ENCODE assay signal across 1 cellular context in the genomic region with DNA sequence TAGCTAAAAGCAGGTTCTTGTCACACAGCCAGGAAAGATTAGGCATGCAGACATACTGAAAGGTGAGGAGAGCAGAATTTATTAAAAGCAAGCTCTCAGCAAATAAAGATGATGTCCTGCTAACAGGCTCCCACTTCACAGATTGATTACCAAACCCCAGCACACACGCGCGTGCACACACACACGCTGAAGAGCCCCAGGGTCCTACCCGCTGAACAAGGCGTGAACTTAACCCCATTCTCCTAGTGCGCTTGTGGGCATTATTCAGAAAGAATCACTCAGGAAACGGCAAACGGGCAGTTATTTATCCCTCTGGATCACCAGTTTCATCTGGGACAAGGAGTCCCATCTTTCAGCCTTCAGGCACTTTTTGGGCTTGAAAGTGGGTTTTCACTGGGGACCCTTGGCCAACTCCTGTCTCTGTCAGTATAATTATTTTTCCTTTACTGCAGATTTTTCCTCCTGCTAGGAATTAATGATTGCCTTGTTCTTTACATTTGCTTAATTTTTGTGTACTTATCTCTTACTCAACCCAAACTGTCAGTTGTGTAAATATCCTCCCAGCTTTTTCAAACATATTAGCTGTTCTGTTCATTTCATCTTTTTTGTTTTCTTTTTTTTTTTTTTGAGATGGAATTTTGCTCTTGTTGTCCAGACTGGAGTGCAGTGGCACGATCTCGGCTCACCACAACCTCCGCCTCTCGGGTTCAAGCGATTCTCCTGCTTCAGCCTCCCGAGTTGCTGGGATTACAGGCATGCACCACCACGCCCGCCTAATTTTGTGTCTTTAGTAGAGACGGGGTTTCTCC.
TF ChIP-seq lines count a peak whose summit lies in the region.

No MANE protein-coding gene starts in this region.

TF ChIP-seq in HepG2, 621 proteins besides CTCF, POLR2A, EP300 and RAD21 (continued from another document and continues in another):
- TF ChIP-seq, protein P1, sequence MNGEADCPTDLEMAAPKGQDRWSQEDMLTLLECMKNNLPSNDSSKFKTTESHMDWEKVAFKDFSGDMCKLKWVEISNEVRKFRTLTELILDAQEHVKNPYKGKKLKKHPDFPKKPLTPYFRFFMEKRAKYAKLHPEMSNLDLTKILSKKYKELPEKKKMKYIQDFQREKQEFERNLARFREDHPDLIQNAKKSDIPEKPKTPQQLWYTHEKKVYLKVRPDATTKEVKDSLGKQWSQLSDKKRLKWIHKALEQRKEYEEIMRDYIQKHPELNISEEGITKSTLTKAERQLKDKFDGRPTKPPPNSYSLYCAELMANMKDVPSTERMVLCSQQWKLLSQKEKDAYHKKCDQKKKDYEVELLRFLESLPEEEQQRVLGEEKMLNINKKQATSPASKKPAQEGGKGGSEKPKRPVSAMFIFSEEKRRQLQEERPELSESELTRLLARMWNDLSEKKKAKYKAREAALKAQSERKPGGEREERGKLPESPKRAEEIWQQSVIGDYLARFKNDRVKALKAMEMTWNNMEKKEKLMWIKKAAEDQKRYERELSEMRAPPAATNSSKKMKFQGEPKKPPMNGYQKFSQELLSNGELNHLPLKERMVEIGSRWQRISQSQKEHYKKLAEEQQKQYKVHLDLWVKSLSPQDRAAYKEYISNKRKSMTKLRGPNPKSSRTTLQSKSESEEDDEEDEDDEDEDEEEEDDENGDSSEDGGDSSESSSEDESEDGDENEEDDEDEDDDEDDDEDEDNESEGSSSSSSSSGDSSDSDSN (CRISPR knock-in tag; IDR thresholded peaks at IDR 0.05) = no peak
- TF ChIP-seq, protein P2, sequence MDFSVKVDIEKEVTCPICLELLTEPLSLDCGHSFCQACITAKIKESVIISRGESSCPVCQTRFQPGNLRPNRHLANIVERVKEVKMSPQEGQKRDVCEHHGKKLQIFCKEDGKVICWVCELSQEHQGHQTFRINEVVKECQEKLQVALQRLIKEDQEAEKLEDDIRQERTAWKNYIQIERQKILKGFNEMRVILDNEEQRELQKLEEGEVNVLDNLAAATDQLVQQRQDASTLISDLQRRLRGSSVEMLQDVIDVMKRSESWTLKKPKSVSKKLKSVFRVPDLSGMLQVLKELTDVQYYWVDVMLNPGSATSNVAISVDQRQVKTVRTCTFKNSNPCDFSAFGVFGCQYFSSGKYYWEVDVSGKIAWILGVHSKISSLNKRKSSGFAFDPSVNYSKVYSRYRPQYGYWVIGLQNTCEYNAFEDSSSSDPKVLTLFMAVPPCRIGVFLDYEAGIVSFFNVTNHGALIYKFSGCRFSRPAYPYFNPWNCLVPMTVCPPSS (IDR thresholded peaks at IDR 0.05) = no peak
- TF ChIP-seq, protein P3, sequence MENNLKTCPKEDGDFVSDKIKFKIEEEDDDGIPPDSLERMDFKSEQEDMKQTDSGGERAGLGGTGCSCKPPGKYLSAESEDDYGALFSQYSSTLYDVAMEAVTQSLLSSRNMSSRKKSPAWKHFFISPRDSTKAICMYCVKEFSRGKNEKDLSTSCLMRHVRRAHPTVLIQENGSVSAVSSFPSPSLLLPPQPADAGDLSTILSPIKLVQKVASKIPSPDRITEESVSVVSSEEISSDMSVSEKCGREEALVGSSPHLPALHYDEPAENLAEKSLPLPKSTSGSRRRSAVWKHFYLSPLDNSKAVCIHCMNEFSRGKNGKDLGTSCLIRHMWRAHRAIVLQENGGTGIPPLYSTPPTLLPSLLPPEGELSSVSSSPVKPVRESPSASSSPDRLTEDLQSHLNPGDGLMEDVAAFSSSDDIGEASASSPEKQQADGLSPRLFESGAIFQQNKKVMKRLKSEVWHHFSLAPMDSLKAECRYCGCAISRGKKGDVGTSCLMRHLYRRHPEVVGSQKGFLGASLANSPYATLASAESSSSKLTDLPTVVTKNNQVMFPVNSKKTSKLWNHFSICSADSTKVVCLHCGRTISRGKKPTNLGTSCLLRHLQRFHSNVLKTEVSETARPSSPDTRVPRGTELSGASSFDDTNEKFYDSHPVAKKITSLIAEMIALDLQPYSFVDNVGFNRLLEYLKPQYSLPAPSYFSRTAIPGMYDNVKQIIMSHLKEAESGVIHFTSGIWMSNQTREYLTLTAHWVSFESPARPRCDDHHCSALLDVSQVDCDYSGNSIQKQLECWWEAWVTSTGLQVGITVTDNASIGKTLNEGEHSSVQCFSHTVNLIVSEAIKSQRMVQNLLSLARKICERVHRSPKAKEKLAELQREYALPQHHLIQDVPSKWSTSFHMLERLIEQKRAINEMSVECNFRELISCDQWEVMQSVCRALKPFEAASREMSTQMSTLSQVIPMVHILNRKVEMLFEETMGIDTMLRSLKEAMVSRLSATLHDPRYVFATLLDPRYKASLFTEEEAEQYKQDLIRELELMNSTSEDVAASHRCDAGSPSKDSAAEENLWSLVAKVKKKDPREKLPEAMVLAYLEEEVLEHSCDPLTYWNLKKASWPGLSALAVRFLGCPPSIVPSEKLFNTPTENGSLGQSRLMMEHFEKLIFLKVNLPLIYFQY (CRISPR knock-in tag; IDR thresholded peaks at IDR 0.05; ENCODE audit: borderline replicate concordance) = no peak
- TF ChIP-seq ZNF446 (CRISPR knock-in tag; IDR thresholded peaks at IDR 0.05) (no peak), ZNF382 (CRISPR knock-in tag; IDR thresholded peaks at IDR 0.05; ENCODE audit: borderline replicate concordance) (no peak), FOXJ3 (CRISPR knock-in tag; IDR thresholded peaks at IDR 0.05; ENCODE audit: borderline replicate concordance) (peak; percentile 92; the same call in 1 of the 2 replicates), ZNF367 (CRISPR knock-in tag; IDR thresholded peaks at IDR 0.05; ENCODE audit: borderline replicate concordance) (no peak), PPARG (CRISPR knock-in tag; conservative IDR thresholded peaks at IDR 0.05) (peak; percentile 68), TBP (CRISPR knock-in tag; IDR thresholded peaks at IDR 0.05) (no peak), TAF15 (IDR thresholded peaks at IDR 0.05; ENCODE audit: low read depth, low read length, poor library complexity, severe bottlenecking) (no peak), ZNF33A (CRISPR knock-in tag; IDR thresholded peaks at IDR 0.05; ENCODE audit: borderline replicate concordance) (no peak), DPF2 (CRISPR knock-in tag; IDR thresholded peaks at IDR 0.05; ENCODE audit: borderline replicate concordance, low read depth) (peak; percentile 87), MTA1 (CRISPR knock-in tag; IDR thresholded peaks at IDR 0.05; ENCODE audit: borderline replicate concordance) (no peak), MED1 (CRISPR knock-in tag; IDR thresholded peaks at IDR 0.05) (peak; percentile 63), CHD4 (IDR thresholded peaks at IDR 0.05; ENCODE audit: borderline replicate concordance, low read length) (peak; percentile 62; the same call in 1 of the 2 replicates), HOXA9 (CRISPR knock-in tag; IDR thresholded peaks at IDR 0.05; ENCODE audit: borderline replicate concordance) (no peak), JUND (CRISPR knock-in tag; IDR thresholded peaks at IDR 0.05) (no peak)
- TF ChIP-seq, protein P4, sequence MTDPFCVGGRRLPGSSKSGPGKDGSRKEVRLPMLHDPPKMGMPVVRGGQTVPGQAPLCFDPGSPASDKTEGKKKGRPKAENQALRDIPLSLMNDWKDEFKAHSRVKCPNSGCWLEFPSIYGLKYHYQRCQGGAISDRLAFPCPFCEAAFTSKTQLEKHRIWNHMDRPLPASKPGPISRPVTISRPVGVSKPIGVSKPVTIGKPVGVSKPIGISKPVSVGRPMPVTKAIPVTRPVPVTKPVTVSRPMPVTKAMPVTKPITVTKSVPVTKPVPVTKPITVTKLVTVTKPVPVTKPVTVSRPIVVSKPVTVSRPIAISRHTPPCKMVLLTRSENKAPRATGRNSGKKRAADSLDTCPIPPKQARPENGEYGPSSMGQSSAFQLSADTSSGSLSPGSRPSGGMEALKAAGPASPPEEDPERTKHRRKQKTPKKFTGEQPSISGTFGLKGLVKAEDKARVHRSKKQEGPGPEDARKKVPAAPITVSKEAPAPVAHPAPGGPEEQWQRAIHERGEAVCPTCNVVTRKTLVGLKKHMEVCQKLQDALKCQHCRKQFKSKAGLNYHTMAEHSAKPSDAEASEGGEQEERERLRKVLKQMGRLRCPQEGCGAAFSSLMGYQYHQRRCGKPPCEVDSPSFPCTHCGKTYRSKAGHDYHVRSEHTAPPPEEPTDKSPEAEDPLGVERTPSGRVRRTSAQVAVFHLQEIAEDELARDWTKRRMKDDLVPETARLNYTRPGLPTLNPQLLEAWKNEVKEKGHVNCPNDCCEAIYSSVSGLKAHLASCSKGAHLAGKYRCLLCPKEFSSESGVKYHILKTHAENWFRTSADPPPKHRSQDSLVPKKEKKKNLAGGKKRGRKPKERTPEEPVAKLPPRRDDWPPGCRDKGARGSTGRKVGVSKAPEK (CRISPR knock-in tag; IDR thresholded peaks at IDR 0.05; ENCODE audit: borderline replicate concordance) = no peak; the same call in 1 of the 2 replicates
- TF ChIP-seq, protein P5, sequence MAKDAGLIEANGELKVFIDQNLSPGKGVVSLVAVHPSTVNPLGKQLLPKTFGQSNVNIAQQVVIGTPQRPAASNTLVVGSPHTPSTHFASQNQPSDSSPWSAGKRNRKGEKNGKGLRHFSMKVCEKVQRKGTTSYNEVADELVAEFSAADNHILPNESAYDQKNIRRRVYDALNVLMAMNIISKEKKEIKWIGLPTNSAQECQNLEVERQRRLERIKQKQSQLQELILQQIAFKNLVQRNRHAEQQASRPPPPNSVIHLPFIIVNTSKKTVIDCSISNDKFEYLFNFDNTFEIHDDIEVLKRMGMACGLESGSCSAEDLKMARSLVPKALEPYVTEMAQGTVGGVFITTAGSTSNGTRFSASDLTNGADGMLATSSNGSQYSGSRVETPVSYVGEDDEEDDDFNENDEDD (CRISPR knock-in tag; IDR thresholded peaks at IDR 0.05; ENCODE audit: borderline replicate concordance) = no peak
- TF ChIP-seq, protein P6, sequence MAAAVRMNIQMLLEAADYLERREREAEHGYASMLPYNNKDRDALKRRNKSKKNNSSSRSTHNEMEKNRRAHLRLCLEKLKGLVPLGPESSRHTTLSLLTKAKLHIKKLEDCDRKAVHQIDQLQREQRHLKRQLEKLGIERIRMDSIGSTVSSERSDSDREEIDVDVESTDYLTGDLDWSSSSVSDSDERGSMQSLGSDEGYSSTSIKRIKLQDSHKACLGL (CRISPR knock-in tag; IDR thresholded peaks at IDR 0.05) = no peak
- TF ChIP-seq, protein P7, sequence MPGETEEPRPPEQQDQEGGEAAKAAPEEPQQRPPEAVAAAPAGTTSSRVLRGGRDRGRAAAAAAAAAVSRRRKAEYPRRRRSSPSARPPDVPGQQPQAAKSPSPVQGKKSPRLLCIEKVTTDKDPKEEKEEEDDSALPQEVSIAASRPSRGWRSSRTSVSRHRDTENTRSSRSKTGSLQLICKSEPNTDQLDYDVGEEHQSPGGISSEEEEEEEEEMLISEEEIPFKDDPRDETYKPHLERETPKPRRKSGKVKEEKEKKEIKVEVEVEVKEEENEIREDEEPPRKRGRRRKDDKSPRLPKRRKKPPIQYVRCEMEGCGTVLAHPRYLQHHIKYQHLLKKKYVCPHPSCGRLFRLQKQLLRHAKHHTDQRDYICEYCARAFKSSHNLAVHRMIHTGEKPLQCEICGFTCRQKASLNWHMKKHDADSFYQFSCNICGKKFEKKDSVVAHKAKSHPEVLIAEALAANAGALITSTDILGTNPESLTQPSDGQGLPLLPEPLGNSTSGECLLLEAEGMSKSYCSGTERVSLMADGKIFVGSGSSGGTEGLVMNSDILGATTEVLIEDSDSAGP (CRISPR knock-in tag; IDR thresholded peaks at IDR 0.05; ENCODE audit: borderline replicate concordance) = no peak
- TF ChIP-seq, protein P8, sequence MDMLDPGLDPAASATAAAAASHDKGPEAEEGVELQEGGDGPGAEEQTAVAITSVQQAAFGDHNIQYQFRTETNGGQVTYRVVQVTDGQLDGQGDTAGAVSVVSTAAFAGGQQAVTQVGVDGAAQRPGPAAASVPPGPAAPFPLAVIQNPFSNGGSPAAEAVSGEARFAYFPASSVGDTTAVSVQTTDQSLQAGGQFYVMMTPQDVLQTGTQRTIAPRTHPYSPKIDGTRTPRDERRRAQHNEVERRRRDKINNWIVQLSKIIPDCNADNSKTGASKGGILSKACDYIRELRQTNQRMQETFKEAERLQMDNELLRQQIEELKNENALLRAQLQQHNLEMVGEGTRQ (IDR thresholded peaks at IDR 0.05; ENCODE audit: low read depth, low read length) = no peak
- TF ChIP-seq, protein P8 (CRISPR knock-in tag; IDR thresholded peaks at IDR 0.05; ENCODE audit: borderline replicate concordance) = no peak
- TF ChIP-seq, protein P9, sequence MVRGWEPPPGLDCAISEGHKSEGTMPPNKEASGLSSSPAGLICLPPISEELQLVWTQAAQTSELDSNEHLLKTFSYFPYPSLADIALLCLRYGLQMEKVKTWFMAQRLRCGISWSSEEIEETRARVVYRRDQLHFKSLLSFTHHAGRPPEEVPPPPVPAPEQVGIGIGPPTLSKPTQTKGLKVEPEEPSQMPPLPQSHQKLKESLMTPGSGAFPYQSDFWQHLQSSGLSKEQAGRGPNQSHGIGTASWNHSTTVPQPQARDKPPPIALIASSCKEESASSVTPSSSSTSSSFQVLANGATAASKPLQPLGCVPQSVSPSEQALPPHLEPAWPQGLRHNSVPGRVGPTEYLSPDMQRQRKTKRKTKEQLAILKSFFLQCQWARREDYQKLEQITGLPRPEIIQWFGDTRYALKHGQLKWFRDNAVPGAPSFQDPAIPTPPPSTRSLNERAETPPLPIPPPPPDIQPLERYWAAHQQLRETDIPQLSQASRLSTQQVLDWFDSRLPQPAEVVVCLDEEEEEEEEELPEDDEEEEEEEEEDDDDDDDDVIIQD (CRISPR knock-in tag; IDR thresholded peaks at IDR 0.05; ENCODE audit: low read depth) = peak; percentile 79; the same call in 1 of the 2 replicates
